In genomic region chr1:182668633-182669032, GRCh38 we compare ENCODE assay signal across 23 cellular contexts. TPM values are rescaled to one million over a fixed set of nuclear protein-coding genes. Genes with fewer than 3 reads are reported as not detected.
"Had no signal": no experiment of that assay in that cellular context is flagged by ENCODE, and none has a peak within 500 bp of the region (broad histone marks: within the 10 kb centered on the region; RNA-seq: fewer than 3 reads in every experiment).

No MANE protein-coding gene starts in this region.

- H3K27ac Mint-ChIP-seq: dendritic cell treated with granulocyte-macrophage colony-stimulating factor and Interleukin-4, amounts not matched to agents 40 ng/mL and 50 ng/mL, for 4 days; effector memory CD8-positive, alpha-beta T cell; naive thymus-derived CD4-positive, alpha-beta T cell; type B pancreatic cell had no signal

- H3K4me3 Mint-ChIP-seq: dendritic cell treated with granulocyte-macrophage colony-stimulating factor and Interleukin-4, amounts not matched to agents 40 ng/mL and 50 ng/mL, for 4 days; effector memory CD8-positive, alpha-beta T cell; naive thymus-derived CD4-positive, alpha-beta T cell; type B pancreatic cell had no signal

- H3K27ac ChIP-seq: esophagus squamous epithelium, gastroesophageal sphincter, right atrium auricular region, sigmoid colon, stomach had no signal

- H3K4me3 ChIP-seq: esophagus squamous epithelium, gastroesophageal sphincter, lung, right atrium auricular region, sigmoid colon, stomach had no signal

- H3K9me3 Mint-ChIP-seq: dendritic cell treated with granulocyte-macrophage colony-stimulating factor and Interleukin-4, amounts not matched to agents 40 ng/mL and 50 ng/mL, for 4 days; effector memory CD8-positive, alpha-beta T cell; naive thymus-derived CD4-positive, alpha-beta T cell; type B pancreatic cell had no signal

- ATAC-seq: effector memory CD8-positive, alpha-beta T cell; gastroesophageal sphincter; left cardiac atrium; left ventricle myocardium superior; naive thymus-derived CD4-positive, alpha-beta T cell had no signal

- DNase-seq: effector memory CD8-positive, alpha-beta T cell; esophagus squamous epithelium; foreskin fibroblast; glutamatergic neuron; left cardiac atrium; left ventricle myocardium superior; naive thymus-derived CD4-positive, alpha-beta T cell; sigmoid colon; small intestine; stimulated activated CD4-positive, alpha-beta T cell treated with anti-CD3 and anti-CD28 coated beads, Interleukin-12 subunit alpha, Interleukin-12 subunit beta, amount 100 ng/mL, for 4 hours; stimulated activated naive CD4-positive, alpha-beta T cell; stomach; substantia nigra had no signal

- H3K36me3 Mint-ChIP-seq: naive thymus-derived CD4-positive, alpha-beta T cell; type B pancreatic cell had no signal

- H3K9me3 ChIP-seq: esophagus squamous epithelium, gastroesophageal sphincter, right atrium auricular region, sigmoid colon, stomach had no signal

- H3K36me3 ChIP-seq: esophagus squamous epithelium, gastroesophageal sphincter, right atrium auricular region, sigmoid colon, stomach had no signal

- H3K27me3 ChIP-seq: gastroesophageal sphincter, right atrium auricular region, sigmoid colon had no signal

- H3K4me1 ChIP-seq: esophagus squamous epithelium had no signal

RNA-seq across cellular contexts. Expression of gene RGS8, which starts 15.8 kb away (rescaled TPM):
- total RNA-seq: epithelial cell of proximal tubule; esophagus squamous epithelium; gastroesophageal sphincter; left ventricle myocardium superior; mesenteric fat pad; mononuclear cell; naive thymus-derived CD4-positive, alpha-beta T cell; osteocyte; stomach had no signal
- polyA plus RNA-seq: keratinocyte; naive thymus-derived CD4-positive, alpha-beta T cell; stomach had no signal
